In genomic region chr20:59688999-59689398, GRCh38 we compare ENCODE assay signal across 15 cellular contexts.
"Had no signal": no experiment of that assay in that cellular context is flagged by ENCODE, and none has a peak within 500 bp of the region (broad histone marks: within the 10 kb centered on the region; RNA-seq: fewer than 3 reads in every experiment).

No MANE protein-coding gene starts in this region.

- H3K9me3 Mint-ChIP-seq: activated B cell treated with CpG ODN at 0.5 μM for 24 hours; activated CD4-positive, alpha-beta memory T cell treated with anti-CD3 and anti-CD28 coated beads for 36 hours; natural killer cell; stimulated activated memory B cell treated with anti-CD40 and anti-IgM and Interleukin-4, amounts not matched to agents 10 μg/mL and 1 μg/mL and 100 μg/mL, for 72 hours; T-cell had no signal

- DNase-seq: activated B cell treated with CpG ODN at 0.5 μM for 24 hours; activated CD4-positive, alpha-beta memory T cell treated with anti-CD3 and anti-CD28 coated beads for 36 hours; activated CD4-positive, alpha-beta T cell treated with anti-CD3 and anti-CD28 coated beads for 4 hours; activated CD8-positive, alpha-beta memory T cell treated with anti-CD3 and anti-CD28 coated beads, Interleukin-2, amount 10 ng/mL, durations not matched to agents 7 days and 5 days; central memory CD4-positive, alpha-beta T cell; cortex of kidney; effector CD4-positive, alpha-beta T cell; lower lobe of right lung; natural killer cell; spleen; stimulated activated CD4-positive, alpha-beta T cell treated with anti-CD3 and anti-CD28 coated beads, Interleukin-4, amount 100 ng/mL, for 4 hours; T-cell had no signal

- H3K27me3 Mint-ChIP-seq: stimulated activated memory B cell treated with anti-CD40 and anti-IgM and Interleukin-4, amounts not matched to agents 10 μg/mL and 1 μg/mL and 100 μg/mL, for 72 hours had no signal

- H3K4me1 Mint-ChIP-seq: activated B cell treated with CpG ODN at 0.5 μM for 24 hours; activated CD8-positive, alpha-beta memory T cell treated with anti-CD3 and anti-CD28 coated beads, Interleukin-2, amount 10 ng/mL, durations not matched to agents 7 days and 5 days; natural killer cell; stimulated activated memory B cell treated with anti-CD40 and anti-IgM and Interleukin-4, amounts not matched to agents 10 μg/mL and 1 μg/mL and 100 μg/mL, for 72 hours; T-cell had no signal

- H3K4me3 Mint-ChIP-seq: activated B cell treated with CpG ODN at 0.5 μM for 24 hours; activated CD4-positive, alpha-beta memory T cell treated with anti-CD3 and anti-CD28 coated beads for 36 hours; activated CD8-positive, alpha-beta memory T cell treated with anti-CD3 and anti-CD28 coated beads, Interleukin-2, amount 10 ng/mL, durations not matched to agents 7 days and 5 days; activated naive CD8-positive, alpha-beta T cell; natural killer cell; stimulated activated memory B cell treated with anti-CD40 and anti-IgM and Interleukin-4, amounts not matched to agents 10 μg/mL and 1 μg/mL and 100 μg/mL, for 72 hours; T-cell had no signal

- H3K36me3 Mint-ChIP-seq: activated CD4-positive, alpha-beta memory T cell treated with anti-CD3 and anti-CD28 coated beads for 36 hours; activated CD8-positive, alpha-beta memory T cell treated with anti-CD3 and anti-CD28 coated beads, Interleukin-2, amount 10 ng/mL, durations not matched to agents 7 days and 5 days; activated naive CD8-positive, alpha-beta T cell; natural killer cell; stimulated activated memory B cell treated with anti-CD40 and anti-IgM and Interleukin-4, amounts not matched to agents 10 μg/mL and 1 μg/mL and 100 μg/mL, for 72 hours; T-cell had no signal

- ATAC-seq: activated CD8-positive, alpha-beta memory T cell treated with anti-CD3 and anti-CD28 coated beads, Interleukin-2, amount 10 ng/mL, durations not matched to agents 7 days and 5 days; lower lobe of right lung; natural killer cell; stimulated activated memory B cell treated with anti-CD40 and anti-IgM and Interleukin-4, amounts not matched to agents 10 μg/mL and 1 μg/mL and 100 μg/mL, for 72 hours; T-cell had no signal

- H3K9me3 ChIP-seq: lower lobe of right lung, spleen had no signal

- H3K79me2 ChIP-seq: parathyroid adenoma had no signal

- H3K27ac ChIP-seq: lower lobe of right lung, parathyroid adenoma, spleen had no signal

- H3K4me3 ChIP-seq: lower lobe of right lung, spleen had no signal

- H3K9ac ChIP-seq: parathyroid adenoma had no signal

- H3K27ac Mint-ChIP-seq: activated B cell treated with CpG ODN at 0.5 μM for 24 hours; activated CD4-positive, alpha-beta memory T cell treated with anti-CD3 and anti-CD28 coated beads for 36 hours; activated CD8-positive, alpha-beta memory T cell treated with anti-CD3 and anti-CD28 coated beads, Interleukin-2, amount 10 ng/mL, durations not matched to agents 7 days and 5 days; activated naive CD8-positive, alpha-beta T cell; natural killer cell; stimulated activated memory B cell treated with anti-CD40 and anti-IgM and Interleukin-4, amounts not matched to agents 10 μg/mL and 1 μg/mL and 100 μg/mL, for 72 hours; T-cell had no signal

- H2AFZ ChIP-seq: parathyroid adenoma had no signal

- H3K36me3 ChIP-seq: lower lobe of right lung, spleen had no signal

- H3K4me1 ChIP-seq: lower lobe of right lung, parathyroid adenoma, spleen had no signal
